12 cellular contexts compared by ENCODE assay signal in genomic region chr3:50156549-50156948, GRCh38. TPM values are rescaled to one million over a fixed set of nuclear protein-coding genes. Genes with fewer than 3 reads are reported as not detected.
DNase-seq lines count a peak whose midpoint lies in the region; ATAC-seq, FAIRE-seq and TF ChIP-seq lines count a peak whose summit lies in the region.
"Had no signal": no experiment of that assay in that cellular context is flagged by ENCODE, and none has a peak within 500 bp of the region (broad histone marks: within the 10 kb centered on the region; RNA-seq: fewer than 3 reads in every experiment).

No MANE protein-coding gene starts in this region.

- H3K4me2 ChIP-seq in GM23248 (ENCODE audit: unreplicated experiment): peak overlapping the region; percentile 58
- H3K4me2 ChIP-seq in K562 (ENCODE audit: insufficient read depth, low read length): peak overlapping the region; percentile 32; the same call in 1 of the 2 replicates
- no peak overlapping the region for H3K4me2 ChIP-seq in OCI-LY7 (ENCODE audit: low read length)

- in situ Hi-C loops in GM23248 (cut with MboI) (no loop called here), K562 (cut with MboI) (no loop called here), gastrocnemius medialis (cut with MboI; ENCODE audit: low sequenced_read_pairs in 4 of 4) (no loop called here)

- H3K9ac ChIP-seq in GM23248 (peak overlapping the region; percentile 46; the same call in 1 of the 2 replicates), K562 (ENCODE audit: insufficient read depth in 1 of 2, low read depth in 2 of 2, low read length in 2 of 2) (peak overlapping the region in 1 of 2 experiments; percentile 83; a peak in 2 of 4 replicates), iPS-18a (ENCODE audit: low read length) (peak overlapping the region; percentile 65)

- H4K20me1 ChIP-seq in GM23248 (ENCODE audit: insufficient read depth) (no peaks in the 10 kb centered on the region), K562 (replicated peaks; ENCODE audit: control insufficient read depth, insufficient read depth, low read length) (no peaks in the 10 kb centered on the region), OCI-LY7 (ENCODE audit: insufficient read depth, low read length) (no peaks in the 10 kb centered on the region)

- BruUV-seq in K562 (replicated peaks; lab: Mats Ljungman, UMichigan) (no TSS peak), OCI-LY7 (replicated peaks; lab: Mats Ljungman, UMichigan) (no TSS peak)

- H3K9me2 ChIP-seq in GM23248 (ENCODE audit: insufficient read depth) (no peaks in the 10 kb centered on the region), OCI-LY7 (ENCODE audit: insufficient read depth, low read length) (no peaks in the 10 kb centered on the region)

- TF ChIP-seq CTCF in K562 (IDR thresholded peaks at IDR 0.05 in 2 of 3, conservative IDR thresholded peaks at IDR 0.05 in 1 of 3; ENCODE audit: insufficient read depth in 2 of 3, low read depth in 1 of 3, low read length in 3 of 3): no peak
- no peak for TF ChIP-seq CTCF in gastrocnemius medialis (IDR thresholded peaks at IDR 0.05 in 4 of 5, conservative IDR thresholded peaks at IDR 0.05 in 1 of 5)
- TF ChIP-seq CTCF in OCI-LY7 (conservative IDR thresholded peaks at IDR 0.05; ENCODE audit: low read length): no peak

- ATAC-seq in K562 (no peak), gastrocnemius medialis (no peak), GM19452 (IDR thresholded peaks at IDR 0.05; ENCODE audit: unreplicated experiment) (no peak)
- ATAC-seq: activated T-cell treated with anti-CD3 and anti-CD28 coated beads, Interleukin-2, amount 50 U/mL, for 4 hours had no signal

- H3K9me3 ChIP-seq in GM23248 (ENCODE audit: low read depth) (no peaks in the 10 kb centered on the region), K562 (replicated peaks; ENCODE audit: control insufficient read depth, insufficient read depth, low read depth, low read length) (no peaks in the 10 kb centered on the region), iPS-18a (ENCODE audit: control insufficient read depth, low read depth, low read length) (no peaks in the 10 kb centered on the region), gastrocnemius medialis (no peaks in the 10 kb centered on the region), OCI-LY7 (ENCODE audit: low read length) (no peaks in the 10 kb centered on the region)

- H3K27me3 ChIP-seq in GM23248 (replicated peaks; ENCODE audit: insufficient read depth) (peaks cover 8% of the 10 kb centered on the region), K562 (ENCODE audit: control insufficient read depth in 2 of 2, insufficient read depth in 2 of 2, low read length in 2 of 2) (no peaks in the 10 kb centered on the region), iPS-18a (ENCODE audit: control insufficient read depth, insufficient read depth, low read length) (peaks cover 31% of the 10 kb centered on the region), gastrocnemius medialis (no peaks in the 10 kb centered on the region)

- 16 to 20% methylated on average over 7 of the region's 7 CpGs for WGBS in GM23248 (ENCODE audit: low coverage in 1 of 2, low lambda C conversion rate in 2 of 2, missing lambda C conversion rate in 2 of 2), 2 experiments
- WGBS in K562 (ENCODE audit: insufficient coverage, low coverage, missing lambda C conversion rate): no CpG with 5 or more reads among the region's 7 CpGs

- intact Hi-C loops in K562 (cut with micrococcal nuclease) (no loop called here), gastrocnemius medialis (cut with DNase I; ENCODE audit: low total_unique reads) (no loop called here), OCI-LY7 (cut with micrococcal nuclease; ENCODE audit: unreplicated experiment) (no loop called here), posterior cingulate gyrus (cut with DNase I) (no loop called here)

- H2AFZ ChIP-seq in GM23248 (peak overlapping the region; percentile 52), K562 (ENCODE audit: low read depth, low read length) (no peak overlapping the region), OCI-LY7 (ENCODE audit: low read length) (no peak overlapping the region)

- TF ChIP-seq EP300 in K562 (IDR thresholded peaks at IDR 0.05; ENCODE audit: low read length): no peak

- H3K27ac ChIP-seq in GM23248 (no peak overlapping the region), K562 (ENCODE audit: extremely low read depth, low read depth, low read length) (no peak overlapping the region), iPS-18a (ENCODE audit: low read length) (no peak overlapping the region), gastrocnemius medialis (peak overlapping the region; percentile 57 to 82 (median 77)), OCI-LY7 (ENCODE audit: low read depth, low read length, poor library complexity, severe bottlenecking) (no peak overlapping the region)

- no peak for FAIRE-seq in K562 (lab: Jason Lieb, UNC)
- FAIRE-seq: GM18507 had no signal

- TF ChIP-seq POLR2A in K562 (conservative IDR thresholded peaks at IDR 0.05): no peak
- TF ChIP-seq POLR2A in gastrocnemius medialis (IDR thresholded peaks at IDR 0.05): no peak

- H3K9me1 ChIP-seq in K562 (ENCODE audit: control insufficient read depth, insufficient read depth, low read length): no peaks in the 10 kb centered on the region

- H3K4me1 ChIP-seq in GM23248 (ENCODE audit: insufficient read depth) (no peaks in the 10 kb centered on the region; the same call in 1 of the 2 replicates), K562 (replicated peaks in 1 of 2; ENCODE audit: control insufficient read depth in 2 of 2, insufficient read depth in 2 of 2, low read length in 2 of 2) (peaks cover 9 to 53% of the 10 kb centered on the region in 2 experiments; a peak in 4 of 5 replicates), iPS-18a (ENCODE audit: control insufficient read depth, low read depth, low read length) (peaks cover 20% of the 10 kb centered on the region), gastrocnemius medialis (peaks cover 18 to 25% of the 10 kb centered on the region in 2 donors), OCI-LY7 (ENCODE audit: insufficient read depth, low read length, poor library complexity, severe bottlenecking) (peaks cover 5% of the 10 kb centered on the region)

- POLR2A ChIA-PET in K562 (lab: Yijun Ruan, JAX) (interaction anchor here (0.6 to 0.9 kb wide), 5 partner anchors 13 to 217 kb away, joined by 3 to 5 read pairs (median 3); partner anchors contain the start of gene RBM6), OCI-LY7 (lab: Charles Lee) (interaction anchor here (0.6 kb wide), 2 partner anchors 76 to 431 kb away, joined by 3 read pairs; no protein-coding TSS in a partner anchor)

- H3K4me3 ChIP-seq in GM23248 (peak overlapping the region; percentile 59), K562 (no peak overlapping the region; the same call in 1 of the 2 replicates), iPS-18a (ENCODE audit: low read length) (peak overlapping the region; percentile 68), gastrocnemius medialis (peak overlapping the region in 3 of 4 donors; percentile 57 to 66 (median 63)), OCI-LY7 (ENCODE audit: low read depth, low read length, poor library complexity, severe bottlenecking) (no peak overlapping the region)

- CTCF ChIA-PET in K562 (lab: Yijun Ruan, JAX; ENCODE audit: low intra/inter-chr PET ratio): no interaction called here
- CTCF ChIA-PET in OCI-LY7 (lab: Charles Lee; ENCODE audit: unreplicated experiment): interaction anchor here (0.6 kb wide), 1 partner anchor 111 kb away, joined by 5 read pairs; no protein-coding TSS in a partner anchor

- DNase-seq in GM23248 (no peak), K562 (ENCODE audit: extremely low read depth in 1 of 4, low spot score in 3 of 4) (no peak), gastrocnemius medialis (no peak), OCI-LY7 (ENCODE audit: low spot score) (no peak), posterior cingulate gyrus (no peak), COLO829 (ENCODE audit: low spot score) (no peak)
- DNase-seq: activated T-cell treated with anti-CD3 and anti-CD28 coated beads, Interleukin-2, amount 50 U/mL, for 4 hours; NCI-H510A had no signal

- H3K79me2 ChIP-seq in GM23248 (ENCODE audit: insufficient read depth) (no peaks in the 10 kb centered on the region), K562 (ENCODE audit: control insufficient read depth, insufficient read depth, low read length) (no peaks in the 10 kb centered on the region; the same call in 2 of the 3 replicates), OCI-LY7 (ENCODE audit: insufficient read depth, low read depth, low read length) (no peaks in the 10 kb centered on the region)

- no peaks in the 10 kb centered on the region for H3F3A ChIP-seq in GM23248 (ENCODE audit: insufficient read depth)

- H3K36me3 ChIP-seq in GM23248 (ENCODE audit: low read depth) (no peaks in the 10 kb centered on the region), K562 (ENCODE audit: control insufficient read depth, insufficient read depth, low read length) (no peaks in the 10 kb centered on the region), iPS-18a (ENCODE audit: control insufficient read depth, low read depth, low read length) (peaks cover 9% of the 10 kb centered on the region), gastrocnemius medialis (no peaks in the 10 kb centered on the region), OCI-LY7 (ENCODE audit: insufficient read depth, low read length) (no peaks in the 10 kb centered on the region)

- no peak for TF ChIP-seq RAD21 in K562 (CRISPR knock-in tag; conservative IDR thresholded peaks at IDR 0.05 in 1 of 2, IDR thresholded peaks at IDR 0.05 in 1 of 2)

RNA-seq across cellular contexts. Expression of gene SEMA3F, which starts 1.4 kb away (rescaled TPM):
- 3.2 and 3.5 TPM in 2 replicates for total RNA-seq in GM23248 (2014; rRNA removed; shearing (Covaris generic))
- 0.25 and 0.54 TPM in 2 replicates for polyA plus RNA-seq in GM23248 (2016; fragmentation: Nextera tagmentation; extraction: Ambion mirVana)
- 6.4 and 18.2 TPM in 2 replicates for total RNA-seq in K562 (2011; cell fraction: chromatin; rRNA removed; ENCODE audit: low replicate concordance)
- total RNA-seq in K562 (2011; cell fraction: nucleolus; rRNA removed): 15.1 and 18.5 TPM in 2 replicates
- 8.9 and 11.7 TPM in 2 replicates for total RNA-seq in K562 (2011; cell fraction: nucleoplasm; rRNA removed)
- 2.0 and 2.3 TPM in 2 replicates for total RNA-seq in K562 (2014; rRNA removed)
- 0.54 and 0.58 TPM in 2 replicates for total RNA-seq in K562 (2014; rRNA removed; fragmentation: Illumina TruSeq; extraction: Trizol)
- 0.45 and 0.76 TPM in 2 replicates for total RNA-seq in K562 (2015; rRNA removed; fragmentation: Illumina TruSeq; extraction: Trizol)
- 2.6 and 3.0 TPM in 2 replicates for total RNA-seq in K562 (2021)
- polyA plus RNA-seq in K562 (2011; rRNA removed): 2.6 and 3.8 TPM in 2 replicates
- polyA plus RNA-seq in K562 (2011; cell fraction: cytosol; rRNA removed): 3.4 and 4.9 TPM in 2 replicates
- polyA plus RNA-seq in K562 (2011; cell fraction: nucleus; rRNA removed): 11.8 and 13.0 TPM in 2 replicates
- 1.2 and 2.0 TPM in 2 replicates for polyA plus RNA-seq in K562 (2012)
- 1.5 and 1.7 TPM in 2 replicates for polyA plus RNA-seq in K562 (2014; fragmentation: Illumina TruSeq; extraction: Trizol)
- not detected for polyA plus RNA-seq in K562 (2014; fragmentation: Nextera tagmentation; extraction: Ambion mirVana)
- polyA plus RNA-seq in K562 (2014; rRNA removed): 1.2 and 2.7 TPM in 2 replicates
- 2.7 and 4.2 TPM in 2 replicates for polyA minus RNA-seq in K562 (2011; rRNA and poly(A)+ RNA removed)
- 7.0 and 15.3 TPM in 2 replicates for polyA minus RNA-seq in K562 (2011; cell fraction: cytosol; rRNA and poly(A)+ RNA removed)
- 6.1 and 8.2 TPM in 2 replicates for polyA minus RNA-seq in K562 (2011; cell fraction: nucleus; rRNA and poly(A)+ RNA removed)
- 10 to 100 TPM in 1 of 4 donors, 1 to 10 TPM in 3; 5.2 to 40.1 (median 7.5) TPM for total RNA-seq in gastrocnemius medialis
- 0.28 TPM in 1 of 2 replicates, not detected in the other for total RNA-seq in OCI-LY7 (2014; rRNA removed; shearing (Covaris generic))
- total RNA-seq in OCI-LY7 (2022): 0.18 and 0.84 TPM in 2 replicates

RNA-seq across cellular contexts. Expression of gene GNAT1, which starts 34.9 kb away (rescaled TPM):
- total RNA-seq in GM23248 (2014; rRNA removed; shearing (Covaris generic)): not detected in 2 replicates
- not detected in 2 replicates for polyA plus RNA-seq in GM23248 (2016; fragmentation: Nextera tagmentation; extraction: Ambion mirVana)
- not detected in 2 replicates for total RNA-seq in K562 (2011; cell fraction: chromatin; rRNA removed; ENCODE audit: low replicate concordance)
- total RNA-seq in K562 (2011; cell fraction: nucleolus; rRNA removed): not detected in 2 replicates
- total RNA-seq in K562 (2011; cell fraction: nucleoplasm; rRNA removed): 0.15 TPM in 1 of 2 replicates, not detected in the other
- not detected in 2 replicates for total RNA-seq in K562 (2014; rRNA removed)
- total RNA-seq in K562 (2014; rRNA removed; fragmentation: Illumina TruSeq; extraction: Trizol): not detected in 2 replicates
- total RNA-seq in K562 (2015; rRNA removed; fragmentation: Illumina TruSeq; extraction: Trizol): not detected in 2 replicates
- total RNA-seq in K562 (2021): not detected in 2 replicates
- polyA plus RNA-seq in K562 (2011; rRNA removed): not detected in 2 replicates
- not detected in 2 replicates for polyA plus RNA-seq in K562 (2011; cell fraction: cytosol; rRNA removed)
- not detected in 2 replicates for polyA plus RNA-seq in K562 (2011; cell fraction: nucleus; rRNA removed)
- not detected in 2 replicates for polyA plus RNA-seq in K562 (2012)
- polyA plus RNA-seq in K562 (2014; fragmentation: Illumina TruSeq; extraction: Trizol): not detected in 2 replicates
- not detected for polyA plus RNA-seq in K562 (2014; fragmentation: Nextera tagmentation; extraction: Ambion mirVana)
- polyA plus RNA-seq in K562 (2014; rRNA removed): not detected in 2 replicates
- not detected in 2 replicates for polyA minus RNA-seq in K562 (2011; rRNA and poly(A)+ RNA removed)
- not detected in 2 replicates for polyA minus RNA-seq in K562 (2011; cell fraction: cytosol; rRNA and poly(A)+ RNA removed)
- polyA minus RNA-seq in K562 (2011; cell fraction: nucleus; rRNA and poly(A)+ RNA removed): not detected in 2 replicates
- total RNA-seq in gastrocnemius medialis: not detected
- total RNA-seq in OCI-LY7 (2014; rRNA removed; shearing (Covaris generic)): not detected in 2 replicates
- not detected in 2 replicates for total RNA-seq in OCI-LY7 (2022)
- total RNA-seq: activated T-cell treated with anti-CD3 and anti-CD28 coated beads, Interleukin-2, amount 50 U/mL, for 4 hours; neural crest cell had no signal

RNA-seq across cellular contexts. Expression of gene SLC38A3, which starts 48.5 kb away (rescaled TPM):
- total RNA-seq in GM23248 (2014; rRNA removed; shearing (Covaris generic)): under 0.01 TPM in 1 of 2 replicates, not detected in the other
- polyA plus RNA-seq in GM23248 (2016; fragmentation: Nextera tagmentation; extraction: Ambion mirVana) (0.36 and 0.93 TPM in 2 replicates), K562 (2011; rRNA removed) (0.38 and 0.66 TPM in 2 replicates), K562 (2014; fragmentation: Illumina TruSeq; extraction: Trizol) (not detected in 2 replicates), K562 (2014; fragmentation: Nextera tagmentation; extraction: Ambion mirVana) (not detected), K562 (2014; rRNA removed) (not detected in 2 replicates)
- total RNA-seq in K562 (2011; cell fraction: chromatin; rRNA removed; ENCODE audit: low replicate concordance): 0.99 and 3.1 TPM in 2 replicates
- total RNA-seq in K562 (2011; cell fraction: nucleolus; rRNA removed): 1.6 and 3.8 TPM in 2 replicates
- total RNA-seq in K562 (2011; cell fraction: nucleoplasm; rRNA removed): 1.3 and 1.5 TPM in 2 replicates
- total RNA-seq in K562 (2014; rRNA removed) (0.09 TPM in 1 of 2 replicates, not detected in the other), K562 (2014; rRNA removed; fragmentation: Illumina TruSeq; extraction: Trizol) (not detected in 2 replicates), K562 (2015; rRNA removed; fragmentation: Illumina TruSeq; extraction: Trizol) (not detected in 2 replicates), K562 (2021) (0.16 and 0.27 TPM in 2 replicates), gastrocnemius medialis (1 to 10 TPM; 1.9 to 8.9 (median 5.0) TPM), OCI-LY7 (2022) (not detected in 2 replicates)
- 0.47 and 0.52 TPM in 2 replicates for polyA plus RNA-seq in K562 (2011; cell fraction: cytosol; rRNA removed)
- 2.9 and 4.2 TPM in 2 replicates for polyA plus RNA-seq in K562 (2011; cell fraction: nucleus; rRNA removed)
- not detected in 2 replicates for polyA plus RNA-seq in K562 (2012)
- 0.46 and 0.57 TPM in 2 replicates for polyA minus RNA-seq in K562 (2011; rRNA and poly(A)+ RNA removed)
- 0.29 and 1.1 TPM in 2 replicates for polyA minus RNA-seq in K562 (2011; cell fraction: cytosol; rRNA and poly(A)+ RNA removed)
- polyA minus RNA-seq in K562 (2011; cell fraction: nucleus; rRNA and poly(A)+ RNA removed): 0.54 and 0.78 TPM in 2 replicates
- total RNA-seq in OCI-LY7 (2014; rRNA removed; shearing (Covaris generic)): not detected in 2 replicates

Comparison
In these comparisons a context has a peak if more than half of its experiments do, and no peak if none do; other contexts are left out.
1. H3K27ac ChIP-seq: peak in gastrocnemius medialis (4 of 4); none in GM23248 (single experiment), K562 (single experiment), iPS-18a (single experiment) and OCI-LY7 (single experiment).
2. H3K4me3 ChIP-seq: peak in GM23248 (single experiment), iPS-18a (single experiment) and gastrocnemius medialis (3 of 4); none in K562 (single experiment) and OCI-LY7 (single experiment).